ENCODE assay signal across 8 cellular contexts in the genomic region with DNA sequence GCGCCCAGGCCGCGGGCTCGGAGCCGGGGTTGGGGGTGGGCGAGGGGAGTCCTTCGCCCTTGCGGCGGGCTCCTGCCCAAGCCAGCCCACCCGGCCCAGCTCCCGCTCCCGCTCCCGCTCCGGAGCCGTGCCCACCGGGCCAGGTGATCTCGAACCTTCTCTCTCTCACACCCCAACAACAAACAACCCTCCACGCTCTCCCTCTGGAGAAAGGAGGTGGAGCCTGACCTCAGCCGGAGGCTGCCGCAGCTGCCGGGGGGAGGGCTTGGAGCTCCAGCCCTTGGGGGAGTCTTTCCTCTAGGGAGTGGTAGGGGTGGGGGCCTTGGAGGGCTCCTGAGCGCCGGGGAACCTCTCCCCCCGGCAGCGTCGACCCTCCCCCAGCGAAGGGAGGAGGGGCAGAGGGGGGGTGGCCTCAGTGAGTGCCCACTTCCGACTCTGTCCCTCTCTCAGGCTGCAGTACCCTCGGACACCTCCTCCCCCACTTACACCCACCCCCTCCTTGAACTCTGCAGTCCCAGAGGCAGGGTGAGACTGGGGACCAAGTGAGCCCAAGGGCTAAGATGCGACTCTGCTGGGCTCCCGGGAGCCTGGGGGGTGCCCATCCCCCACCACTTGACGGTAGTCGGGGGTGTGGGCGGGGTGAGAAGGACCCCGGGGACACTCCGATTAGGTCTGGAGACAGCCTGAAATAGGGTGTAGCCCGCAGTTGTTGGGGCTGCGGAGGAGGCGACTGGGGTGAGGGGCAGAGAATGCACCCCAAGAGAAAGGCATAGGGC. TPM values are rescaled to one million over a fixed set of nuclear protein-coding genes. Genes with fewer than 3 reads are reported as not detected.
DNase-seq lines count a peak whose midpoint lies in the region; ATAC-seq and TF ChIP-seq lines count a peak whose summit lies in the region.

No MANE protein-coding gene starts in this region.

- H3K27me3 Mint-ChIP-seq in CD8-positive, alpha-beta memory T cell, result peaks cover 11 to 15% of the 10 kb centered on the region in 2 donors
- peaks cover 81% of the 10 kb centered on the region for H3K27me3 Mint-ChIP-seq in neural crest cell (ENCODE audit: low read depth)

- ATAC-seq in HG02759 (IDR thresholded peaks at IDR 0.05; ENCODE audit: unreplicated experiment), result no peak

- no peak for TF ChIP-seq CTCF in neural crest cell (conservative IDR thresholded peaks at IDR 0.05)

- peak overlapping the region; percentile 45 for H3K4me3 ChIP-seq in CD8-positive, alpha-beta memory T cell (ENCODE audit: low read length)
- H3K4me3 ChIP-seq in ectodermal cell (ENCODE audit: insufficient read depth, low read depth, low read length), result peak overlapping the region; percentile 49

- peaks cover 31 to 46% (median 36%) of the 10 kb centered on the region in 3 donors for H3K4me1 Mint-ChIP-seq in CD8-positive, alpha-beta memory T cell
- peaks cover 34% of the 10 kb centered on the region for H3K4me1 Mint-ChIP-seq in neural crest cell

- peak overlapping the region in 1 of 8 donors; percentile 68 for H3K27ac Mint-ChIP-seq in CD8-positive, alpha-beta memory T cell
- no peak overlapping the region for H3K27ac Mint-ChIP-seq in neural crest cell (ENCODE audit: unreplicated experiment)

- peaks cover 0 to 3% (median 2%) of the 10 kb centered on the region in 3 donors for H3K36me3 Mint-ChIP-seq in CD8-positive, alpha-beta memory T cell
- H3K36me3 Mint-ChIP-seq in neural crest cell (ENCODE audit: low read depth), result no peaks in the 10 kb centered on the region

- CTCF ChIA-PET in CD8-positive, alpha-beta memory T cell (lab: Charles Lee), result interaction anchor here (1.0 to 1.5 kb wide), 3 partner anchors 68 to 99 kb away, joined by 3 read pairs; no protein-coding TSS in a partner anchor

- no peaks in the 10 kb centered on the region for H3K36me3 ChIP-seq in CD8-positive, alpha-beta memory T cell (ENCODE audit: insufficient read depth, low read length)
- no peaks in the 10 kb centered on the region for H3K36me3 ChIP-seq in ectodermal cell (ENCODE audit: control insufficient read depth, insufficient read depth, low read length)

- peak overlapping the region; percentile 58 to 81 (median 75) for H3K4me3 Mint-ChIP-seq in CD8-positive, alpha-beta memory T cell
- H3K4me3 Mint-ChIP-seq in neural crest cell, result peak overlapping the region; percentile 93

- no peaks in the 10 kb centered on the region for H3K9me3 ChIP-seq in CD8-positive, alpha-beta memory T cell (ENCODE audit: low read length)
- no peaks in the 10 kb centered on the region for H3K9me3 ChIP-seq in ectodermal cell (ENCODE audit: control insufficient read depth, low read length)

- WGBS in ectodermal cell, 2 experiments, result 1% methylated on average over 39 of the region's 39 CpGs

- POLR2A ChIA-PET in CD8-positive, alpha-beta memory T cell (lab: Charles Lee), result interaction anchor here (0.5 kb wide), 1 partner anchor 13 kb away, joined by 4 read pairs; no protein-coding TSS in a partner anchor

- DNase-seq in CD8-positive, alpha-beta memory T cell, result no peak
- peak; percentile 11 for DNase-seq in LoVo (ENCODE audit: low spot score)
- DNase-seq in neural crest cell (ENCODE audit: low read depth, low spot score), result no peak
- no peak for DNase-seq in AML-193 (lab: John Stamatoyannopoulos, UW)
- no peak for DNase-seq in ureter (ENCODE audit: low spot score)
- no peak for DNase-seq in NCI-H774 (lab: John Stamatoyannopoulos, UW)

- peaks cover 28% of the 10 kb centered on the region for H3K4me1 ChIP-seq in CD8-positive, alpha-beta memory T cell (ENCODE audit: insufficient read depth, low read length)
- peaks cover 33% of the 10 kb centered on the region for H3K4me1 ChIP-seq in ectodermal cell (ENCODE audit: control insufficient read depth, insufficient read depth, low read length)

- H3K27ac ChIP-seq in CD8-positive, alpha-beta memory T cell (ENCODE audit: low read depth, low read length), result peak overlapping the region; percentile 52
- H3K27ac ChIP-seq in ectodermal cell (ENCODE audit: insufficient read depth, low read depth, low read length, poor library complexity, severe bottlenecking), result no peak overlapping the region

- H3K27me3 ChIP-seq in CD8-positive, alpha-beta memory T cell (ENCODE audit: insufficient read depth, low read length, poor library complexity, severe bottlenecking), result peaks cover 6% of the 10 kb centered on the region
- peaks cover 77% of the 10 kb centered on the region for H3K27me3 ChIP-seq in ectodermal cell (ENCODE audit: control insufficient read depth, insufficient read depth, low read length, poor library complexity, severe bottlenecking)

- peaks cover 0 to 3% (median 0%) of the 10 kb centered on the region in 5 donors for H3K9me3 Mint-ChIP-seq in CD8-positive, alpha-beta memory T cell
- H3K9me3 Mint-ChIP-seq in neural crest cell, result no peaks in the 10 kb centered on the region

RNA-seq across cellular contexts. Expression of gene BAHD1, which starts 4.4 kb away (rescaled TPM):
- 10 to 100 TPM; 23.6 to 24.9 TPM for total RNA-seq in CD8-positive, alpha-beta memory T cell
- 4.1 TPM for polyA plus RNA-seq in CD8-positive, alpha-beta memory T cell
- 25.6 TPM for polyA plus RNA-seq in ectodermal cell (2013, experiment 1 of 4)
- polyA plus RNA-seq in ectodermal cell (2013, experiment 2 of 4), result 21.7 TPM
- 19.2 TPM for polyA plus RNA-seq in ectodermal cell (2013, experiment 3 of 4)
- polyA plus RNA-seq in ectodermal cell (2013, experiment 4 of 4), result 22.3 TPM
- total RNA-seq in neural crest cell (25.6 and 26.4 TPM in 2 replicates), ureter (29.0 TPM)

RNA-seq across cellular contexts. Expression of gene IVD, which starts 30.7 kb away (rescaled TPM):
- total RNA-seq in CD8-positive, alpha-beta memory T cell, result 10 to 100 TPM; 68.5 to 80.1 TPM
- 56.0 TPM for polyA plus RNA-seq in CD8-positive, alpha-beta memory T cell
- polyA plus RNA-seq in ectodermal cell (2013, experiment 1 of 4), result 80.9 TPM
- 74.7 TPM for polyA plus RNA-seq in ectodermal cell (2013, experiment 2 of 4)
- polyA plus RNA-seq in ectodermal cell (2013, experiment 3 of 4), result 55.1 TPM
- polyA plus RNA-seq in ectodermal cell (2013, experiment 4 of 4), result 56.1 TPM
- total RNA-seq in neural crest cell, result 75.2 and 81.4 TPM in 2 replicates
- 109 TPM for total RNA-seq in ureter

RNA-seq across cellular contexts. Expression of gene CHST14, which starts 34.5 kb away (rescaled TPM):
- total RNA-seq in CD8-positive, alpha-beta memory T cell, result 10 to 100 TPM; 13.1 to 13.3 TPM
- polyA plus RNA-seq in CD8-positive, alpha-beta memory T cell, result 1.7 TPM
- 26.7 TPM for polyA plus RNA-seq in ectodermal cell (2013, experiment 1 of 4)
- 26.7 TPM for polyA plus RNA-seq in ectodermal cell (2013, experiment 2 of 4)
- polyA plus RNA-seq in ectodermal cell (2013, experiment 3 of 4), result 25.7 TPM
- 28.0 TPM for polyA plus RNA-seq in ectodermal cell (2013, experiment 4 of 4)
- total RNA-seq in neural crest cell (32.9 and 37.1 TPM in 2 replicates), ureter (18.0 TPM)

RNA-seq across cellular contexts. Expression of gene KNSTRN, which starts 53.8 kb away (rescaled TPM):
- 10 to 100 TPM; 42.8 to 49.9 TPM for total RNA-seq in CD8-positive, alpha-beta memory T cell
- polyA plus RNA-seq in CD8-positive, alpha-beta memory T cell, result 3.6 TPM
- polyA plus RNA-seq in ectodermal cell (2013, experiment 1 of 4), result 59.1 TPM
- 49.5 TPM for polyA plus RNA-seq in ectodermal cell (2013, experiment 2 of 4)
- 63.0 TPM for polyA plus RNA-seq in ectodermal cell (2013, experiment 3 of 4)
- polyA plus RNA-seq in ectodermal cell (2013, experiment 4 of 4), result 65.3 TPM
- 73.7 and 74.7 TPM in 2 replicates for total RNA-seq in neural crest cell
- total RNA-seq in ureter, result 8.7 TPM
